ENCODE assay signal across 1 cellular context in genomic region chr2:26076001-26076587, GRCh38.
TF ChIP-seq lines count a peak whose summit lies in the region.

No MANE protein-coding gene starts in this region.

TF ChIP-seq in SK-N-SH, 30 proteins besides CTCF, POLR2A, EP300 and RAD21 (continued from another document):
- no peak for TF ChIP-seq MAX (IDR thresholded peaks at IDR 0.05; ENCODE audit: low read depth)
- no peak for TF ChIP-seq EZH2phosphoT487 (IDR thresholded peaks at IDR 0.05; ENCODE audit: borderline replicate concordance, low read depth)
- TF ChIP-seq USF2 (IDR thresholded peaks at IDR 0.05; ENCODE audit: borderline replicate concordance, low read depth, low read length) = no peak
- no peak for TF ChIP-seq TEAD4 (IDR thresholded peaks at IDR 0.05; ENCODE audit: borderline replicate concordance, insufficient read depth)
- TF ChIP-seq MXI1 (IDR thresholded peaks at IDR 0.05; ENCODE audit: low read depth, low read length) = no peak
- no peak for TF ChIP-seq SMC3 (IDR thresholded peaks at IDR 0.05; ENCODE audit: low read depth, low read length)
- no peak for TF ChIP-seq REST (IDR thresholded peaks at IDR 0.05; ENCODE audit: low read depth, low read length)
- TF ChIP-seq CHD2 (IDR thresholded peaks at IDR 0.05; ENCODE audit: low read length, partially characterized antibody) = no peak
- no peak for TF ChIP-seq NFIC (IDR thresholded peaks at IDR 0.05; ENCODE audit: borderline replicate concordance)
- TF ChIP-seq YY1 (IDR thresholded peaks at IDR 0.05; ENCODE audit: low read depth) = no peak
- no peak for TF ChIP-seq MEF2A (IDR thresholded peaks at IDR 0.05; ENCODE audit: borderline replicate concordance, low read depth)
- no peak for TF ChIP-seq POLR2AphosphoS5 (IDR thresholded peaks at IDR 0.05; ENCODE audit: low read depth, low read length)
- no peak for TF ChIP-seq SIN3A (IDR thresholded peaks at IDR 0.05; ENCODE audit: borderline replicate concordance, low read depth, low read length)
- TF ChIP-seq FOXM1 (IDR thresholded peaks at IDR 0.05; ENCODE audit: low read depth) = no peak
- TF ChIP-seq GABPA (IDR thresholded peaks at IDR 0.05; ENCODE audit: low read depth) = no peak
